Comparison of ENCODE assay signal across 19 cellular contexts in genomic region chr5:173845321-173845720, GRCh38. TPM values are rescaled to one million over a fixed set of nuclear protein-coding genes. Genes with fewer than 3 reads are reported as not detected.
DNase-seq lines count a peak whose midpoint lies in the region; ATAC-seq, FAIRE-seq and TF ChIP-seq lines count a peak whose summit lies in the region.
"Had no signal": no experiment of that assay in that cellular context is flagged by ENCODE, and none has a peak within 500 bp of the region (broad histone marks: within the 10 kb centered on the region; RNA-seq: fewer than 3 reads in every experiment).

No MANE protein-coding gene starts in this region.

- peak overlapping the region; percentile 42; the same call in 1 of the 2 replicates for H2AFZ ChIP-seq in K562 (ENCODE audit: low read depth, low read length)

- FAIRE-seq in K562 (lab: Jason Lieb, UNC): no peak
- FAIRE-seq: GM12891, GM18507, H54 had no signal

- no peak for DNase-seq in K562 (ENCODE audit: extremely low read depth in 1 of 4, low spot score in 3 of 4)
- DNase-seq in epithelial cell of esophagus (ENCODE audit: low read depth): peak; percentile 81
- DNase-seq in foreskin keratinocyte: peak; percentile 47 to 73
- DNase-seq in GM19240 (ENCODE audit: insufficient read length, low spot score): no peak
- DNase-seq in germinal center (ENCODE audit: low spot score): no peak
- DNase-seq in activated CD8-positive, alpha-beta memory T cell treated with anti-CD3 and anti-CD28 coated beads, Interleukin-2, amount 50 U/mL, for 48 hours: no peak
- DNase-seq: C1 segment of cervical spinal cord; Calu3; CD4-positive, alpha-beta memory T cell; COR-L47; DMS53; DMS79 treated with DMSO at 0.1 percent for 48 hours; GF-D8; GOT3; HFFc6 had no signal

- H3K79me2 ChIP-seq in K562 (ENCODE audit: control insufficient read depth, insufficient read depth, low read length): no peaks in the 10 kb centered on the region

- H3K27ac ChIP-seq in K562 (ENCODE audit: extremely low read depth, low read depth, low read length) (no peak overlapping the region), foreskin keratinocyte (no peak overlapping the region)

- no peaks in the 10 kb centered on the region for H3K9me1 ChIP-seq in K562 (ENCODE audit: control insufficient read depth, insufficient read depth, low read length)

- POLR2A ChIA-PET in K562 (lab: Yijun Ruan, JAX): interaction anchor here (0.6 to 2.0 kb wide), 8 partner anchors 8 to 23 kb away, joined by 3 to 11 read pairs (median 4); no protein-coding TSS in a partner anchor

- H3K9ac ChIP-seq in K562 (ENCODE audit: insufficient read depth in 1 of 2, low read depth in 2 of 2, low read length in 2 of 2): no peak overlapping the region

- H3K4me3 ChIP-seq in K562: no peak overlapping the region
- H3K4me3 ChIP-seq in epithelial cell of esophagus (ENCODE audit: low read length): no peak overlapping the region
- H3K4me3 ChIP-seq: HAP-1 had no signal

- TF ChIP-seq EP300 in K562 (IDR thresholded peaks at IDR 0.05; ENCODE audit: low read length): no peak

- no peaks in the 10 kb centered on the region for H4K20me1 ChIP-seq in K562 (replicated peaks; ENCODE audit: control insufficient read depth, insufficient read depth, low read length)

- WGBS in K562 (ENCODE audit: insufficient coverage, low coverage, missing lambda C conversion rate): 66% methylated on average over 6 of the region's 6 CpGs

- intact Hi-C loops in K562 (cut with micrococcal nuclease): no loop called here

- ATAC-seq in K562 (no peak), foreskin keratinocyte (no peak)

- BruUV-seq in K562 (replicated peaks; lab: Mats Ljungman, UMichigan): no TSS peak

- H3K4me2 ChIP-seq in K562 (ENCODE audit: insufficient read depth, low read length): no peak overlapping the region

- H3K4me1 ChIP-seq in K562 (replicated peaks in 1 of 2; ENCODE audit: control insufficient read depth in 2 of 2, insufficient read depth in 2 of 2, low read length in 2 of 2) (peaks cover 12 to 25% of the 10 kb centered on the region in 2 experiments), foreskin keratinocyte (no peaks in the 10 kb centered on the region)
- H3K4me1 ChIP-seq: HAP-1 had no signal

- no peak for TF ChIP-seq RAD21 in K562 (CRISPR knock-in tag; conservative IDR thresholded peaks at IDR 0.05 in 1 of 2, IDR thresholded peaks at IDR 0.05 in 1 of 2)

- CTCF ChIA-PET in K562 (lab: Yijun Ruan, JAX; ENCODE audit: low intra/inter-chr PET ratio): no interaction called here

- in situ Hi-C loops in K562 (cut with MboI): no loop called here

- H3K9me3 ChIP-seq in K562 (replicated peaks; ENCODE audit: control insufficient read depth, insufficient read depth, low read depth, low read length): no peaks in the 10 kb centered on the region
- H3K9me3 ChIP-seq: HAP-1 had no signal

- no peaks in the 10 kb centered on the region for H3K27me3 ChIP-seq in K562 (ENCODE audit: control insufficient read depth in 2 of 2, insufficient read depth in 2 of 2, low read length in 2 of 2)
- no peaks in the 10 kb centered on the region for H3K27me3 ChIP-seq in foreskin keratinocyte

- TF ChIP-seq POLR2A in K562 (conservative IDR thresholded peaks at IDR 0.05): no peak

- TF ChIP-seq CTCF in K562 (IDR thresholded peaks at IDR 0.05 in 2 of 3, conservative IDR thresholded peaks at IDR 0.05 in 1 of 3; ENCODE audit: insufficient read depth in 2 of 3, low read depth in 1 of 3, low read length in 3 of 3): no peak
- TF ChIP-seq CTCF in epithelial cell of esophagus (IDR thresholded peaks at IDR 0.05; ENCODE audit: insufficient read depth, low read depth, low read length, missing control alignments): no peak
- TF ChIP-seq CTCF in foreskin keratinocyte (conservative IDR thresholded peaks at IDR 0.05): no peak

- H3K36me3 ChIP-seq in K562 (ENCODE audit: control insufficient read depth, insufficient read depth, low read length): no peaks in the 10 kb centered on the region
- H3K36me3 ChIP-seq: HAP-1 had no signal

TF ChIP-seq in K562, 482 proteins besides CTCF, POLR2A, EP300 and RAD21:
- TF ChIP-seq YY1 (IDR thresholded peaks at IDR 0.05; ENCODE audit: borderline replicate concordance in 1 of 3, control insufficient read depth in 1 of 3, extremely low read depth in 1 of 3, insufficient read depth in 3 of 3, insufficient read length in 1 of 3, insufficient replicate concordance in 2 of 3, low read depth in 1 of 3, low read length in 2 of 3): peak in 1 of 3 experiments; percentile 54
- TF ChIP-seq RBM25 (IDR thresholded peaks at IDR 0.05; ENCODE audit: low read depth, low read length, severe bottlenecking): peak; percentile 4
- TF ChIP-seq ETV1 (tag; conservative IDR thresholded peaks at IDR 0.05; ENCODE audit: low read depth): no peak

RNA-seq across cellular contexts. Expression of gene CPEB4, which starts 42.8 kb away (rescaled TPM):
- total RNA-seq in K562 (2011; cell fraction: chromatin; rRNA removed; ENCODE audit: low replicate concordance): 49.3 and 127 TPM in 2 replicates
- 32.2 and 37.4 TPM in 2 replicates for total RNA-seq in K562 (2011; cell fraction: nucleolus; rRNA removed)
- total RNA-seq in K562 (2011; cell fraction: nucleoplasm; rRNA removed): 56.7 and 64.2 TPM in 2 replicates
- total RNA-seq in K562 (2014; rRNA removed) (9.5 and 10.2 TPM in 2 replicates), K562 (2014; rRNA removed; fragmentation: Illumina TruSeq; extraction: Trizol) (20.6 and 21.8 TPM in 2 replicates), K562 (2015; rRNA removed; fragmentation: Illumina TruSeq; extraction: Trizol) (12.0 and 12.4 TPM in 2 replicates), K562 (2021) (17.7 and 19.7 TPM in 2 replicates), foreskin keratinocyte (9.0 and 10.6 TPM in 2 replicates)
- polyA plus RNA-seq in K562 (2011; rRNA removed) (17.6 and 21.3 TPM in 2 replicates), K562 (2014; fragmentation: Illumina TruSeq; extraction: Trizol) (9.3 and 13.2 TPM in 2 replicates), K562 (2014; fragmentation: Nextera tagmentation; extraction: Ambion mirVana) (10 to 100 TPM in 1 of 2 experiments, 1 to 10 TPM in 1; 7.4 to 10.2 TPM), K562 (2014; rRNA removed) (11.0 and 12.2 TPM in 2 replicates), foreskin keratinocyte (1.0 and 1.2 TPM in 2 replicates)
- polyA plus RNA-seq in K562 (2011; cell fraction: cytosol; rRNA removed): 9.8 and 13.5 TPM in 2 replicates
- polyA plus RNA-seq in K562 (2011; cell fraction: nucleus; rRNA removed): 33.8 and 38.5 TPM in 2 replicates
- 11.6 and 13.2 TPM in 2 replicates for polyA plus RNA-seq in K562 (2012)
- 49.0 and 67.5 TPM in 2 replicates for polyA minus RNA-seq in K562 (2011; rRNA and poly(A)+ RNA removed)
- 12.2 and 17.7 TPM in 2 replicates for polyA minus RNA-seq in K562 (2011; cell fraction: cytosol; rRNA and poly(A)+ RNA removed)
- polyA minus RNA-seq in K562 (2011; cell fraction: nucleus; rRNA and poly(A)+ RNA removed): 45.2 and 47.7 TPM in 2 replicates

Comparison
In these comparisons a context has a peak if more than half of its experiments do, and no peak if none do; other contexts are left out.
1. DNase-seq: peak in epithelial cell of esophagus (single experiment) and foreskin keratinocyte (2 of 2); none in K562 (0 of 4), GM19240 (single experiment), germinal center (single experiment) and activated CD8-positive, alpha-beta memory T cell treated with anti-CD3 and anti-CD28 coated beads, Interleukin-2, amount 50 U/mL, for 48 hours (single experiment).